Comparison of ENCODE assay signal across 1 cellular context in the genomic region with DNA sequence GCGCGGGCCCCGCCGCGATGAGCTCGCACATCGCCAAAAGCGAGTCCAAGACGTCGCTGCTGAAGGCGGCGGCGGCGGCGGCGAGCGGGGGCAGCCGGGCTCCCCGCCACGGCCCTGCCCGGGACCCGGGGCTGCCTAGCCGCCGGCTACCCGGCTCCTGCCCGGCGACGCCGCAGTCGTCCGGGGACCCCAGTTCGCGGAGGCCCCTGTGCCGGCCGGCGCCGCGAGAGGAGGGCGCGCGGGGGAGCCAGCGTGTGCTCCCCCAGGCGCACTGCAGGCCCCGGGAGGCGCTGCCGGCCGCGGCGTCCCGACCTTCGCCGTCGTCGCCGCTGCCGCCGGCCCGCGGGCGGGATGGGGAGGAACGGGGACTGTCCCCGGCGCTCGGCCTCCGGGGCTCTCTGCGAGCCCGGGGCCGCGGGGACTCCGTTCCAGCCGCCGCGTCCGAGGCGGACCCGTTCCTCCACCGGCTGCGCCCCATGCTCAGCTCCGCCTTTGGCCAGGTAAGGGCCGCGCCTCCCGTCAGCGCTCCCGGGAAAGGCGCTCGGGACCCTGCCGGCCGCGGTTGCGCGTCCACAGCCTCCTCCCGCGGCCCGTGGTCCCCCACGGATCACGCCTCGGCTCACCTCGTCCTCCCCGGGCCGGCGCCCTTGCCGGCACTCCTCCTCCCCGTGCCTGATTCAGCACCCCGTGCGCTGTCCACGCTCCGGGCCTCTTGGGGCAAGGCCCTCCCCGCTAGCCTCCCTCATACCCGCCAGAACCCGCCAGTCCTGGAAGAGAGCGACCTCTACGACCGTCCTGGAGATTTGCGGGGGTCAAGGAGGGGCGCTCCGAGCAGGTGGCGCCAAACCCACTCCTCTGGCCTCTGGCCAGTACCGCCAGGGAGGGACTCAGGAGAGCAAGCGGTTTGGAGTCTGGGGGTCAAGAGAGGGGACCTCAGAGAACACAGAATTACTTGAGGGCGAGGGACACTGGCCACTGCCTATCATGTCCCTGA.
TF ChIP-seq lines count a peak whose summit lies in the region.

No MANE protein-coding gene starts in this region.

TF ChIP-seq in IMR-90, 13 proteins besides CTCF, POLR2A, EP300 and RAD21:
- no peak for TF ChIP-seq MAZ (IDR thresholded peaks at IDR 0.05; ENCODE audit: borderline replicate concordance, low read depth, low read length)
- TF ChIP-seq SMC3 (IDR thresholded peaks at IDR 0.05; ENCODE audit: low read depth, low read length) = no peak
- TF ChIP-seq CEBPB (IDR thresholded peaks at IDR 0.05; ENCODE audit: low read depth, low read length) = no peak
- no peak for TF ChIP-seq FOS (IDR thresholded peaks at IDR 0.05; ENCODE audit: low read depth, low read length)
- TF ChIP-seq, protein P1, sequence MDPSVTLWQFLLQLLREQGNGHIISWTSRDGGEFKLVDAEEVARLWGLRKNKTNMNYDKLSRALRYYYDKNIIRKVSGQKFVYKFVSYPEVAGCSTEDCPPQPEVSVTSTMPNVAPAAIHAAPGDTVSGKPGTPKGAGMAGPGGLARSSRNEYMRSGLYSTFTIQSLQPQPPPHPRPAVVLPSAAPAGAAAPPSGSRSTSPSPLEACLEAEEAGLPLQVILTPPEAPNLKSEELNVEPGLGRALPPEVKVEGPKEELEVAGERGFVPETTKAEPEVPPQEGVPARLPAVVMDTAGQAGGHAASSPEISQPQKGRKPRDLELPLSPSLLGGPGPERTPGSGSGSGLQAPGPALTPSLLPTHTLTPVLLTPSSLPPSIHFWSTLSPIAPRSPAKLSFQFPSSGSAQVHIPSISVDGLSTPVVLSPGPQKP (IDR thresholded peaks at IDR 0.05; ENCODE audit: borderline replicate concordance, low read depth, low read length) = no peak
- TF ChIP-seq MXI1 (IDR thresholded peaks at IDR 0.05; ENCODE audit: borderline replicate concordance, low read depth, low read length) = peak; percentile 72; the same call in 1 of the 2 replicates
